8 cellular contexts compared by ENCODE assay signal in genomic region chr5:170434953-170435605, GRCh38.
DNase-seq lines count a peak whose midpoint lies in the region; ATAC-seq and TF ChIP-seq lines count a peak whose summit lies in the region.

No MANE protein-coding gene starts in this region.

- TF ChIP-seq CTCF in LNCaP clone FGC (IDR thresholded peaks at IDR 0.05; ENCODE audit: control insufficient read depth, extremely low read depth, insufficient read depth) (peak; percentile 94), WI38 (IDR thresholded peaks at IDR 0.05; ENCODE audit: low read depth, low read length) (peak; percentile 85)

- ATAC-seq in GM21515 (IDR thresholded peaks at IDR 0.05; ENCODE audit: unreplicated experiment) = peak; percentile 83

- H3K4me3 ChIP-seq in LNCaP clone FGC (ENCODE audit: low read depth, low read length) = no peak overlapping the region
- H3K4me3 ChIP-seq in WI38 (ENCODE audit: low read depth, low read length) = no peak overlapping the region

- DNase-seq in DMS79 (lab: John Stamatoyannopoulos, UW) (peak; percentile 1), LNCaP clone FGC (ENCODE audit: low read depth) (no peak), kidney glomerular epithelial cell (lab: John Stamatoyannopoulos, UW) (peak; percentile 17), NCI-H128 (lab: John Stamatoyannopoulos, UW; ENCODE audit: unreplicated experiment) (no peak)
- peak; percentile 10 for DNase-seq in central memory CD4-positive, alpha-beta T cell
- DNase-seq in stimulated activated CD4-positive, alpha-beta T cell treated with anti-CD3 and anti-CD28 coated beads, Interleukin-2, amount 100 ng/mL, for 48 hours = peak; percentile 54 to 64

Comparison
In these comparisons a context has a peak if more than half of its experiments do, and no peak if none do; other contexts are left out.
1. DNase-seq: peak in DMS79 (single experiment), central memory CD4-positive, alpha-beta T cell (single experiment), kidney glomerular epithelial cell (single experiment) and stimulated activated CD4-positive, alpha-beta T cell treated with anti-CD3 and anti-CD28 coated beads, Interleukin-2, amount 100 ng/mL, for 48 hours (2 of 2); none in LNCaP clone FGC (single experiment) and NCI-H128 (single experiment).